ENCODE assay signal across 8 cellular contexts in the genomic region with DNA sequence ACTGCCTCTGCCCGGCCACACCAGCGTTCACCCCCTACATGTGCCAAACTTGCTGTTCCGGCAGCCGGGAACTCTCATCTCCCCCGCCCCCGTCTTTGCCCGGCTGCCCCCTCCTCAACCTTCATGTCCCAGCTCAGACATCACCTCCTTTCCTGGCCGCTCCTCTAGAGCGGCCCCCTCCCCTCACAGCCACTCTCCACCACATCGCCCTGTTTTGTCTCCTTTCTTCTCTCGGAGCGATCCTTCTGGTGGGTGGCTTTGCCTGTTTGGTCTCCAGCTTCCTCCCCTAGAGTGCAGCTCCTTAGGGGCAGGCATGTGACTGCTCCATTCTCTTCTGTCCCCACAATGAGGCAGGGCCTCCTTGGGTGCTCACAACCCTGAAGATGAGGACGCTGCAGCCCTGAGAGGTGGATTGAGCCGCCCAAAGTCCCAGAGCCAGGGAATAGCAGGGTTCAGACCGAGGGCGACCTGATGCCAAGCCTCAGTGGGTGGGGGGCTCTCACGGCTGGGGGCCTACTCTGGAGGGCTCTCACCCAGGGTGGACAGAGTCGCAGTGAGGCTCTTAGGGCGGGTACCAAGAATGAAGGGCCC. TPM values are rescaled to one million over a fixed set of nuclear protein-coding genes. Genes with fewer than 3 reads are reported as not detected.
DNase-seq lines count a peak whose midpoint lies in the region; ATAC-seq and TF ChIP-seq lines count a peak whose summit lies in the region.

No MANE protein-coding gene starts in this region.

- WGBS in upper lobe of left lung, 2 donors = 27 to 38% methylated on average over 14 to 19 of the region's 19 CpGs

- no peak for TF ChIP-seq CTCF in lower lobe of right lung (IDR thresholded peaks at IDR 0.05)
- peak in 2 of 6 experiments; percentile 1 to 32 for TF ChIP-seq CTCF in upper lobe of left lung (IDR thresholded peaks at IDR 0.05)

- peaks cover 17% of the 10 kb centered on the region for H3K36me3 Mint-ChIP-seq in activated naive CD4-positive, alpha-beta T cell treated with anti-CD3 and anti-CD28 coated beads, Interleukin-2, amount 10 ng/mL, durations not matched to agents 7 days and 5 days

- intact Hi-C loops in lower lobe of right lung (cut with DNase I) = no loop called here

- H3K4me1 ChIP-seq in lower lobe of right lung = peaks cover 96% of the 10 kb centered on the region
- H3K4me1 ChIP-seq in upper lobe of left lung = peaks cover 78 to 97% (median 86%) of the 10 kb centered on the region in 4 donors

- no peaks in the 10 kb centered on the region for H3K9me3 ChIP-seq in lower lobe of right lung
- no peaks in the 10 kb centered on the region for H3K9me3 ChIP-seq in upper lobe of left lung

- H3K4me3 ChIP-seq in lower lobe of right lung (peak overlapping the region; percentile 42), upper lobe of left lung (peak overlapping the region in 3 of 4 donors; percentile 11 to 31 (median 30))

- H3K9me3 Mint-ChIP-seq in activated naive CD4-positive, alpha-beta T cell treated with anti-CD3 and anti-CD28 coated beads, Interleukin-2, amount 10 ng/mL, durations not matched to agents 7 days and 5 days = no peaks in the 10 kb centered on the region

- H3K27ac ChIP-seq in angular gyrus (ENCODE audit: low read depth, low read length) (peak overlapping the region; percentile 63), lower lobe of right lung (peak overlapping the region; percentile 78), upper lobe of left lung (peak overlapping the region; percentile 74 to 91 (median 86))

- peak overlapping the region; percentile 96 for H3K27ac Mint-ChIP-seq in activated naive CD4-positive, alpha-beta T cell treated with anti-CD3 and anti-CD28 coated beads, Interleukin-2, amount 10 ng/mL, durations not matched to agents 7 days and 5 days

- no peaks in the 10 kb centered on the region for H3K27me3 Mint-ChIP-seq in activated naive CD4-positive, alpha-beta T cell treated with anti-CD3 and anti-CD28 coated beads, Interleukin-2, amount 10 ng/mL, durations not matched to agents 7 days and 5 days

- H3K4me1 Mint-ChIP-seq in activated naive CD4-positive, alpha-beta T cell treated with anti-CD3 and anti-CD28 coated beads, Interleukin-2, amount 10 ng/mL, durations not matched to agents 7 days and 5 days = peaks cover 93% of the 10 kb centered on the region

- peak overlapping the region; percentile 72 for H3K4me3 Mint-ChIP-seq in activated naive CD4-positive, alpha-beta T cell treated with anti-CD3 and anti-CD28 coated beads, Interleukin-2, amount 10 ng/mL, durations not matched to agents 7 days and 5 days

- TF ChIP-seq EP300 in upper lobe of left lung (IDR thresholded peaks at IDR 0.05) = no peak

- H3K27me3 ChIP-seq in lower lobe of right lung (ENCODE audit: low read depth) = no peaks in the 10 kb centered on the region
- no peaks in the 10 kb centered on the region for H3K27me3 ChIP-seq in upper lobe of left lung

- ATAC-seq in lower lobe of right lung = no peak
- ATAC-seq in upper lobe of left lung (ENCODE audit: low FRiP score in 2 of 2) = no peak

- CTCF ChIA-PET in activated naive CD4-positive, alpha-beta T cell treated with anti-CD3 and anti-CD28 coated beads, Interleukin-2, amount 10 ng/mL, durations not matched to agents 7 days and 5 days (lab: Charles Lee) = interaction anchor here (1.0 to 6.0 kb wide), 7 partner anchors 10 to 81 kb away, joined by 3 to 35 read pairs (median 5); no protein-coding TSS in a partner anchor

- TF ChIP-seq POLR2A in upper lobe of left lung (IDR thresholded peaks at IDR 0.05) = no peak

- H3K36me3 ChIP-seq in lower lobe of right lung = no peaks in the 10 kb centered on the region
- H3K36me3 ChIP-seq in upper lobe of left lung = peaks cover 0 to 4% (median 0%) of the 10 kb centered on the region in 4 donors

- no peak for DNase-seq in activated naive CD4-positive, alpha-beta T cell treated with anti-CD3 and anti-CD28 coated beads, Interleukin-2, amount 10 ng/mL, durations not matched to agents 7 days and 5 days
- DNase-seq in activated naive CD4-positive, alpha-beta T cell treated with Interleukin-2 at 50 U/mL for 16 hours = no peak
- DNase-seq in lower lobe of right lung (no peak), upper lobe of left lung (no peak), NCI-H1436 treated with DMSO at 0.1 percent for 48 hours (lab: John Stamatoyannopoulos, UW) (no peak), EL (no peak), NCI-H2107 treated with DMSO at 0.1 percent for 48 hours (lab: John Stamatoyannopoulos, UW; ENCODE audit: unreplicated experiment) (no peak)

RNA-seq across cellular contexts. Expression of a gene that starts 44.9 kb away (rescaled TPM):
- total RNA-seq in lower lobe of right lung = 90.9 TPM
- 100 to 1,000 TPM in 1 of 6 donors, 10 to 100 TPM in 5; 55.8 to 120 (median 74.8) TPM for total RNA-seq in upper lobe of left lung
